Comparison of ENCODE assay signal across 1 cellular context in the genomic region with DNA sequence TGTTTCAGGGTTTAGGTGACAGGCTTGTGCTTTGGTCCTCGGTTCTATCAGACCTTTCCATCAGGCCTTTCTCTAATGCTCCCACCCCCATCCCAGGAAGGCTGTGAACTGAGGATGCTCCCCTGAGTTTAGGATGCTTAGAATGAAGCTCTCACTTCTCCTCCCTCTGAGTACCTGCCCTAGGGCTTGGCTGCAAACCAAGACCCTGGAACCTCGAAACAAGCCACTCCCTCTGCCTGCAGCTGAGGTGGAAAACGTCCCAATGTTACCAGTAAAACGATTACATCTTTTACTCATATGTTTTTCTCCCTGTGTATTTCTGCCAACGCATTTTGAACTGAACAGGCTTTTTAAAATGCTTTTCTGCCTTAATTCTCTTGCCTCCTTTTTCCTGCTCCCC.
TF ChIP-seq lines count a peak whose summit lies in the region.

No MANE protein-coding gene starts in this region.

TF ChIP-seq in IMR-90, 13 proteins besides CTCF, POLR2A, EP300 and RAD21:
- TF ChIP-seq RCOR1 (IDR thresholded peaks at IDR 0.05; ENCODE audit: insufficient replicate concordance, low read length) (no peak), MAFK (IDR thresholded peaks at IDR 0.05; ENCODE audit: low read depth, low read length) (no peak), MAZ (IDR thresholded peaks at IDR 0.05; ENCODE audit: borderline replicate concordance, low read depth, low read length) (no peak), CEBPB (IDR thresholded peaks at IDR 0.05; ENCODE audit: low read depth, low read length) (no peak), NFE2L2 (IDR thresholded peaks at IDR 0.05; ENCODE audit: low read depth, low read length) (no peak), SMC3 (IDR thresholded peaks at IDR 0.05; ENCODE audit: low read depth, low read length) (no peak), CHD1 (IDR thresholded peaks at IDR 0.05; ENCODE audit: low read depth, low read length) (no peak)
- TF ChIP-seq, protein P1, sequence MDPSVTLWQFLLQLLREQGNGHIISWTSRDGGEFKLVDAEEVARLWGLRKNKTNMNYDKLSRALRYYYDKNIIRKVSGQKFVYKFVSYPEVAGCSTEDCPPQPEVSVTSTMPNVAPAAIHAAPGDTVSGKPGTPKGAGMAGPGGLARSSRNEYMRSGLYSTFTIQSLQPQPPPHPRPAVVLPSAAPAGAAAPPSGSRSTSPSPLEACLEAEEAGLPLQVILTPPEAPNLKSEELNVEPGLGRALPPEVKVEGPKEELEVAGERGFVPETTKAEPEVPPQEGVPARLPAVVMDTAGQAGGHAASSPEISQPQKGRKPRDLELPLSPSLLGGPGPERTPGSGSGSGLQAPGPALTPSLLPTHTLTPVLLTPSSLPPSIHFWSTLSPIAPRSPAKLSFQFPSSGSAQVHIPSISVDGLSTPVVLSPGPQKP (IDR thresholded peaks at IDR 0.05; ENCODE audit: borderline replicate concordance, low read depth, low read length): no peak
- TF ChIP-seq, protein P2, sequence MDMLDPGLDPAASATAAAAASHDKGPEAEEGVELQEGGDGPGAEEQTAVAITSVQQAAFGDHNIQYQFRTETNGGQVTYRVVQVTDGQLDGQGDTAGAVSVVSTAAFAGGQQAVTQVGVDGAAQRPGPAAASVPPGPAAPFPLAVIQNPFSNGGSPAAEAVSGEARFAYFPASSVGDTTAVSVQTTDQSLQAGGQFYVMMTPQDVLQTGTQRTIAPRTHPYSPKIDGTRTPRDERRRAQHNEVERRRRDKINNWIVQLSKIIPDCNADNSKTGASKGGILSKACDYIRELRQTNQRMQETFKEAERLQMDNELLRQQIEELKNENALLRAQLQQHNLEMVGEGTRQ (IDR thresholded peaks at IDR 0.05; ENCODE audit: low read depth, low read length): no peak
